21 cellular contexts compared by ENCODE assay signal in genomic region chr10:129767751-129768150, GRCh38.
DNase-seq lines count a peak whose midpoint lies in the region; ATAC-seq and TF ChIP-seq lines count a peak whose summit lies in the region.
"Had no signal": no experiment of that assay in that cellular context is flagged by ENCODE, and none has a peak within 500 bp of the region (broad histone marks: within the 10 kb centered on the region; RNA-seq: fewer than 3 reads in every experiment).

No MANE protein-coding gene starts in this region.

- H3K4me2 ChIP-seq in neuronal stem cell (ENCODE audit: insufficient read depth, low read length, poor library complexity, severe bottlenecking): no peak overlapping the region
- H3K4me2 ChIP-seq: KMS-11 had no signal

- H3K4me3 Mint-ChIP-seq in chondrocyte (ENCODE audit: unreplicated experiment): no peak overlapping the region
- H3K4me3 Mint-ChIP-seq: CD4-positive, alpha-beta memory T cell; IgD-negative memory B cell had no signal

- no peak overlapping the region for H4K8ac ChIP-seq in neuronal stem cell (ENCODE audit: low read depth, low read length)

- TF ChIP-seq CTCF in chondrocyte (IDR thresholded peaks at IDR 0.05) (no peak), coronary artery (IDR thresholded peaks at IDR 0.05) (no peak), spleen (IDR thresholded peaks at IDR 0.05 in 8 of 11, conservative IDR thresholded peaks at IDR 0.05 in 3 of 11) (no peak)

- no peak overlapping the region for H3K4me3 ChIP-seq in coronary artery
- H3K4me3 ChIP-seq in neuronal stem cell (ENCODE audit: low read length in 2 of 2): no peak overlapping the region
- no peak overlapping the region for H3K4me3 ChIP-seq in spleen

- H2AK5ac ChIP-seq in neuronal stem cell (ENCODE audit: low read depth, low read length): no peak overlapping the region

- no peak overlapping the region for H3K23ac ChIP-seq in neuronal stem cell (ENCODE audit: low read depth, low read length, poor library complexity)

- ATAC-seq in GM18498 (IDR thresholded peaks at IDR 0.05; ENCODE audit: unreplicated experiment) (no peak), GM18502 (IDR thresholded peaks at IDR 0.05; ENCODE audit: poor library complexity, unreplicated experiment) (no peak)
- ATAC-seq: Panc1 had no signal

- TF ChIP-seq POLR2A in spleen (IDR thresholded peaks at IDR 0.05): no peak

- H2BK5ac ChIP-seq in neuronal stem cell (ENCODE audit: low read length): no peak overlapping the region

- no peak overlapping the region for H2AFZ ChIP-seq in neuronal stem cell (ENCODE audit: low read length)

- peak overlapping the region; percentile 30 for H2BK120ac ChIP-seq in neuronal stem cell (ENCODE audit: low read depth, low read length)

- no peaks in the 10 kb centered on the region for H3K27me3 Mint-ChIP-seq in chondrocyte (ENCODE audit: low read depth)
- H3K27me3 Mint-ChIP-seq: CD4-positive, alpha-beta memory T cell; IgD-negative memory B cell had no signal

- H3K9me3 ChIP-seq in neuronal stem cell (replicated peaks in 1 of 2; ENCODE audit: control insufficient read depth in 2 of 2, insufficient read depth in 1 of 2, low read depth in 1 of 2, low read length in 2 of 2) (no peaks in the 10 kb centered on the region), spleen (peaks cover 0 to 4% (median 0%) of the 10 kb centered on the region in 8 donors)

- H3K4ac ChIP-seq in neuronal stem cell (ENCODE audit: low read length): no peak overlapping the region

- no peaks in the 10 kb centered on the region for H3K4me1 Mint-ChIP-seq in chondrocyte (ENCODE audit: low read depth)
- H3K4me1 Mint-ChIP-seq: CD4-positive, alpha-beta memory T cell; IgD-negative memory B cell had no signal

- no peak overlapping the region for H3K14ac ChIP-seq in neuronal stem cell (ENCODE audit: low read length)

- no peaks in the 10 kb centered on the region for H3K36me3 ChIP-seq in neuronal stem cell (replicated peaks in 1 of 2; ENCODE audit: control insufficient read depth in 2 of 2, insufficient read depth in 2 of 2, low read length in 2 of 2)
- H3K36me3 ChIP-seq in spleen: peaks cover 0 to 69% (median 27%) of the 10 kb centered on the region in 6 donors

- no peak overlapping the region for H2BK15ac ChIP-seq in neuronal stem cell (ENCODE audit: low read length)

- H3K27me3 ChIP-seq in neuronal stem cell (ENCODE audit: control insufficient read depth in 3 of 3, insufficient read depth in 3 of 3, low read depth in 1 of 3, low read length in 3 of 3) (no peaks in the 10 kb centered on the region), spleen (replicated peaks in 1 of 7) (no peaks in the 10 kb centered on the region)

- WGBS in neuronal stem cell (ENCODE audit: extremely low coverage in 2 of 2, insufficient read length in 2 of 2, insufficient replicate concordance in 1 of 2), 2 donors: no CpG with 5 or more reads among the region's 10 CpGs
- WGBS in spleen, 5 donors: 92 to 96% (median 94%) methylated on average over 10 of the region's 10 CpGs

- intact Hi-C loops in spleen (cut with DNase I; ENCODE audit: low total_unique reads): no loop called here

- H3K36me3 Mint-ChIP-seq in chondrocyte (ENCODE audit: low read depth): no peaks in the 10 kb centered on the region

- no peak overlapping the region for H3K9ac ChIP-seq in neuronal stem cell (ENCODE audit: low read depth, low read length, poor library complexity)
- H3K9ac ChIP-seq: KMS-11 had no signal

- H3K18ac ChIP-seq in neuronal stem cell (ENCODE audit: low read length): no peak overlapping the region

- no peaks in the 10 kb centered on the region for H3K79me1 ChIP-seq in neuronal stem cell (ENCODE audit: low read depth, low read length)

- H4K91ac ChIP-seq in neuronal stem cell (ENCODE audit: low read depth, low read length, poor library complexity): no peak overlapping the region

- H3K9me3 Mint-ChIP-seq in chondrocyte (ENCODE audit: low read depth): no peaks in the 10 kb centered on the region

- H3K4me1 ChIP-seq in neuronal stem cell (ENCODE audit: control insufficient read depth in 2 of 2, insufficient read depth in 1 of 2, low read depth in 1 of 2, low read length in 2 of 2) (no peaks in the 10 kb centered on the region), spleen (no peaks in the 10 kb centered on the region)

- DNase-seq in chondrocyte (ENCODE audit: low spot score): peak; percentile 64
- DNase-seq in coronary artery (ENCODE audit: low spot score): peak; percentile 41
- DNase-seq in neuronal stem cell (ENCODE audit: low spot score): no peak
- DNase-seq in spleen: peak; percentile 38
- DNase-seq in ecto neural progenitor cell (ENCODE audit: low spot score): no peak
- DNase-seq in DMS114 treated with DMSO at 0.1 percent for 48 hours (lab: John Stamatoyannopoulos, UW; ENCODE audit: unreplicated experiment): no peak
- DNase-seq: CD4-positive, alpha-beta memory T cell; COR-L47; HCEC 1CT; MM.1S; NCI-H1694; NCI-H2029 treated with DMSO at 0.1 percent for 48 hours; NCI-H2227 treated with DMSO at 0.1 percent for 48 hours; SIG-M5 had no signal

- no peak overlapping the region for H3K27ac Mint-ChIP-seq in chondrocyte (ENCODE audit: unreplicated experiment)
- H3K27ac Mint-ChIP-seq: IgD-negative memory B cell had no signal

- H2BK12ac ChIP-seq in neuronal stem cell (ENCODE audit: low read length): no peak overlapping the region

- H3K27ac ChIP-seq in coronary artery (no peak overlapping the region), neuronal stem cell (replicated peaks; ENCODE audit: low read length) (no peak overlapping the region), spleen (no peak overlapping the region)
- H3K27ac ChIP-seq: HL-60, KMS-11, RWPE1 had no signal

Comparison
In these comparisons a context has a peak if more than half of its experiments do, and no peak if none do; other contexts are left out.
1. DNase-seq: peak in chondrocyte (single experiment), coronary artery (single experiment) and spleen (single experiment); none in neuronal stem cell (single experiment), ecto neural progenitor cell (single experiment) and DMS114 treated with DMSO at 0.1 percent for 48 hours (single experiment).